21 cellular contexts compared by ENCODE assay signal in the genomic region with DNA sequence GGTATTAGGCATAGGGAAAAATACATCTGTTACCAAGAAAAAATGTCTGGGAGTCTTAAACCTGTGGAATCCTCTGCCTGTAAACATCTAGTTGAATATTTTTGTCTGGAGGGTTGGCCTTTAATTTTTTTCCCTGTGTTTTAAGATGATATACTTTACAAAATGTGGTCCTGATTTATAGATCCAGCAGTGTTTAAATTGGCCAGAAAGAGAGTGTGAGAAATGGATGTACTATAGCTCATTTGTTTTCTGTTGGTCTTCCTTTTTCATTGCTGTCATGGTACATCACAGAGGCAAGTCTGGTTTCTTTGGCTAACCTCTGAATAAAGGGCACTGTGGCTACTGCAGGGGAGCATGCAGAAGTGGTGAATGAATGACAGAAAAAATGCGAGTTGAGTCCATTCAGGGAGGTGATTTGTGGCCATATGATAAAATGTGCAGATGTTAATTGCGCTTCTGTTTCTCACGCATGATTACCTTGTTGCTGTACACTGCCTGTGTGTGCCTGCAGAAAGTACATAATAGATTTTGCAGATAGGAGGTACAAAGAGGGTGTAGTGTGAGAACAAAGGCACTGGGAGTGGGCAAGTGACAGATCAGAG.
A peak's percentile ranks its signal among the peaks of the same experiment; 100 is the strongest.
DNase-seq lines count a peak whose midpoint lies in the region; ATAC-seq, FAIRE-seq and TF ChIP-seq lines count a peak whose summit lies in the region.
"Had no signal": no experiment of that assay in that cellular context is flagged by ENCODE, and none has a peak within 500 bp of the region (broad histone marks: within the 10 kb centered on the region; RNA-seq: fewer than 3 reads in every experiment).

No MANE protein-coding gene starts in this region.

- no peaks in the 10 kb centered on the region for H3K79me2 ChIP-seq in GM12878 (ENCODE audit: control insufficient read depth, insufficient read depth, low read length)

- POLR2A ChIA-PET in HEK293 (lab: Yijun Ruan, JAX) (no interaction called here), GM12878 (lab: Charles Lee) (interaction anchor here (0.6 kb wide), 1 partner anchor 48 kb away, joined by 3 read pairs; no protein-coding TSS in a partner anchor)

- no peak overlapping the region for H3K4me3 Mint-ChIP-seq in mesothelial cell of epicardium
- H3K4me3 Mint-ChIP-seq: activated naive CD4-positive, alpha-beta T cell treated with anti-CD3 and anti-CD28 coated beads, Interleukin-2, amount 10 ng/mL, durations not matched to agents 7 days and 5 days; brain had no signal

- ATAC-seq in GM12878 (peak; percentile 64), HG02870 (IDR thresholded peaks at IDR 0.05; ENCODE audit: unreplicated experiment) (no peak), GM18519 (IDR thresholded peaks at IDR 0.05; ENCODE audit: low FRiP score, unreplicated experiment) (no peak)
- ATAC-seq: activated CD4-positive, CD25-positive, alpha-beta regulatory T cell treated with anti-CD3 and anti-CD28 coated beads, Interleukin-2, amount 50 U/mL, for 24 hours; gastroesophageal sphincter; left lobe of liver; stimulated activated naive CD8-positive, alpha-beta T cell treated with anti-CD3 and anti-CD28 coated beads, Interleukin-15, Interleukin-2, amounts not matched to agents 100 U/mL and 50 U/mL, for 24 hours had no signal

- RAD21 ChIA-PET in GM12878 (lab: Charles Lee; ENCODE audit: unreplicated experiment) = interaction anchor here (1.1 to 7.5 kb wide), 9 partner anchors 18 to 537 kb away, joined by 3 to 49 read pairs (median 5); no protein-coding TSS in a partner anchor

- WGBS in GM12878 (ENCODE audit: insufficient coverage, insufficient replicate concordance, low lambda C conversion rate, missing lambda C conversion rate) = 67% methylated on average over 3 of the region's 3 CpGs

- no peaks in the 10 kb centered on the region for H3K36me3 Mint-ChIP-seq in mesothelial cell of epicardium
- H3K36me3 Mint-ChIP-seq: activated naive CD4-positive, alpha-beta T cell treated with anti-CD3 and anti-CD28 coated beads, Interleukin-2, amount 10 ng/mL, durations not matched to agents 7 days and 5 days; brain had no signal

- peak overlapping the region; percentile 31 for H3K27ac Mint-ChIP-seq in mesothelial cell of epicardium
- H3K27ac Mint-ChIP-seq: activated naive CD4-positive, alpha-beta T cell treated with anti-CD3 and anti-CD28 coated beads, Interleukin-2, amount 10 ng/mL, durations not matched to agents 7 days and 5 days; brain had no signal

- H3K9me3 ChIP-seq in HEK293 (ENCODE audit: control insufficient read depth, insufficient read depth, low read depth, low read length) (no peaks in the 10 kb centered on the region), GM12878 (replicated peaks; ENCODE audit: control insufficient read depth, insufficient read depth, low read length) (no peaks in the 10 kb centered on the region; the same call in 2 of the 3 replicates), uterus (no peaks in the 10 kb centered on the region)
- H3K9me3 ChIP-seq: gastroesophageal sphincter, Peyer's patch, transverse colon had no signal

- H4K20me1 ChIP-seq in GM12878 (ENCODE audit: control insufficient read depth, insufficient read depth) = no peaks in the 10 kb centered on the region

- no peak for TF ChIP-seq RAD21 in GM12878 (IDR thresholded peaks at IDR 0.05; ENCODE audit: insufficient read depth, low read depth, low read length)

- TF ChIP-seq CTCF in HEK293 (tag by site-specific recombination; IDR thresholded peaks at IDR 0.05) (no peak), GM12878 (IDR thresholded peaks at IDR 0.05 in 2 of 3, conservative IDR thresholded peaks at IDR 0.05 in 1 of 3; ENCODE audit: control insufficient read depth in 2 of 3, extremely low read depth in 1 of 3, insufficient read depth in 1 of 3, low read depth in 3 of 3, low read length in 3 of 3) (no peak), mesothelial cell of epicardium (IDR thresholded peaks at IDR 0.05; ENCODE audit: unreplicated experiment) (no peak), uterus (IDR thresholded peaks at IDR 0.05) (no peak), dorsolateral prefrontal cortex (IDR thresholded peaks at IDR 0.05 in 54 of 56, conservative IDR thresholded peaks at IDR 0.05 in 2 of 56; ENCODE audit: low read depth in 1 of 56, partially characterized antibody in 56 of 56) (no peak)

- in situ Hi-C loops in GM12878 (cut with MboI) = no loop called here

- H3K9me3 Mint-ChIP-seq in mesothelial cell of epicardium = no peaks in the 10 kb centered on the region
- H3K9me3 Mint-ChIP-seq: brain had no signal

- intact Hi-C loops in GM12878 (cut with micrococcal nuclease; ENCODE audit: unreplicated experiment) (no loop called here), uterus (cut with DNase I; ENCODE audit: low total_unique reads) (no loop called here), dorsolateral prefrontal cortex (cut with DNase I) (no loop called here)

- CTCF ChIA-PET in HEK293 (lab: Yijun Ruan, JAX) (no interaction called here), GM12878 (lab: Yijun Ruan, JAX) (interaction anchor here (1.1 to 3.6 kb wide), 5 partner anchors 38 to 230 kb away, joined by 3 to 38 read pairs (median 4); no protein-coding TSS in a partner anchor)

- H3K27ac ChIP-seq in HEK293 (ENCODE audit: extremely low read depth, low read depth, low read length) (no peak overlapping the region), GM12878 (ENCODE audit: control insufficient read depth, insufficient read depth) (no peak overlapping the region), uterus (peak overlapping the region; percentile 64 to 65), dorsolateral prefrontal cortex (no peak overlapping the region)
- H3K27ac ChIP-seq: epithelial cell of prostate, gastroesophageal sphincter, Peyer's patch had no signal

- no peaks in the 10 kb centered on the region for H3K4me1 ChIP-seq in HEK293 (ENCODE audit: control insufficient read depth, insufficient read depth, low read length)
- H3K4me1 ChIP-seq in GM12878 (ENCODE audit: control insufficient read depth, insufficient read depth, low read length) = peaks cover 29% of the 10 kb centered on the region
- H3K4me1 ChIP-seq in uterus = no peaks in the 10 kb centered on the region
- H3K4me1 ChIP-seq: gastroesophageal sphincter, Peyer's patch had no signal

- no peak overlapping the region for H3K4me2 ChIP-seq in GM12878 (ENCODE audit: control insufficient read depth, insufficient read depth)

- no peak for TF ChIP-seq POLR2A in GM12878 (IDR thresholded peaks at IDR 0.05; ENCODE audit: low read depth, low read length)
- TF ChIP-seq POLR2A in uterus (IDR thresholded peaks at IDR 0.05) = no peak

- TF ChIP-seq EP300 in GM12878 (IDR thresholded peaks at IDR 0.05; ENCODE audit: borderline replicate concordance in 1 of 2, control insufficient read depth in 1 of 2, low read depth in 2 of 2, low read length in 2 of 2) = no peak

- H3K36me3 ChIP-seq in HEK293 (ENCODE audit: control insufficient read depth in 2 of 2, insufficient read depth in 1 of 2, low read length in 2 of 2) = no peaks in the 10 kb centered on the region
- H3K36me3 ChIP-seq in GM12878 (ENCODE audit: control insufficient read depth in 2 of 2, insufficient read depth in 2 of 2, low read length in 1 of 2) = no peaks in the 10 kb centered on the region
- no peaks in the 10 kb centered on the region for H3K36me3 ChIP-seq in uterus
- H3K36me3 ChIP-seq: gastroesophageal sphincter, Peyer's patch, transverse colon had no signal

- DNase-seq in GM12878 (ENCODE audit: low read depth, low spot score) (no peak), mesothelial cell of epicardium (ENCODE audit: low spot score in 2 of 2, unreplicated experiment in 2 of 2) (no peak), uterus (no peak), dorsolateral prefrontal cortex (no peak)
- DNase-seq: activated CD8-positive, alpha-beta memory T cell treated with anti-CD3 and anti-CD28 coated beads for 24 hours; activated naive CD4-positive, alpha-beta T cell treated with anti-CD3 and anti-CD28 coated beads, Interleukin-2, amount 10 ng/mL, durations not matched to agents 7 days and 5 days; activated T-cell treated with anti-CD3 and anti-CD28 coated beads, Interleukin-2, amount 50 U/mL, for 48 hours; AML-193; NCI-H187 treated with DMSO at 0.1 percent for 48 hours; Peyer's patch; stimulated activated naive CD8-positive, alpha-beta T cell treated with anti-CD3 and anti-CD28 coated beads, Interleukin-15, Interleukin-2, amounts not matched to agents 100 U/mL and 50 U/mL, for 24 hours; T-helper 9 cell; transverse colon had no signal

- H3K27me3 Mint-ChIP-seq in mesothelial cell of epicardium (ENCODE audit: low read depth) = no peaks in the 10 kb centered on the region
- H3K27me3 Mint-ChIP-seq: activated naive CD4-positive, alpha-beta T cell treated with anti-CD3 and anti-CD28 coated beads, Interleukin-2, amount 10 ng/mL, durations not matched to agents 7 days and 5 days; brain had no signal

- H3K9ac ChIP-seq in GM12878 (ENCODE audit: control insufficient read depth, insufficient read depth, low read length) = no peak overlapping the region

- H3K4me1 Mint-ChIP-seq in mesothelial cell of epicardium = peaks cover 27% of the 10 kb centered on the region

- BruUV-seq in GM12878 (replicated peaks; lab: Mats Ljungman, UMichigan) = no TSS peak

- H3K4me3 ChIP-seq in HEK293 (ENCODE audit: low read depth, low read length) = no peak overlapping the region
- H3K4me3 ChIP-seq in GM12878 = no peak overlapping the region
- H3K4me3 ChIP-seq in uterus = no peak overlapping the region
- H3K4me3 ChIP-seq in dorsolateral prefrontal cortex = no peak overlapping the region
- H3K4me3 ChIP-seq: gastroesophageal sphincter, Peyer's patch, transverse colon had no signal

- no peak overlapping the region for H2AFZ ChIP-seq in GM12878 (ENCODE audit: control insufficient read depth, low read depth, low read length)

- H3K27me3 ChIP-seq in GM12878 (replicated peaks in 1 of 2; ENCODE audit: control insufficient read depth in 2 of 2, insufficient read depth in 2 of 2, low read length in 1 of 2) (no peaks in the 10 kb centered on the region), uterus (no peaks in the 10 kb centered on the region), dorsolateral prefrontal cortex (no peaks in the 10 kb centered on the region)
- H3K27me3 ChIP-seq: gastroesophageal sphincter, Peyer's patch, transverse colon had no signal

- SMC1A ChIA-PET in GM12878 (lab: Charles Lee; ENCODE audit: uncharacterized antibody, unreplicated experiment) = interaction anchor here (0.6 to 6.1 kb wide), 22 partner anchors 9 to 229 kb away, joined by 3 to 56 read pairs (median 5); no protein-coding TSS in a partner anchor

- no peak for FAIRE-seq in GM12878 (lab: Jason Lieb, UNC)

TF ChIP-seq in HEK293, 187 proteins besides CTCF, POLR2A, EP300 and RAD21 (continues in another document):
- TF ChIP-seq ZSCAN30 (tag by site-specific recombination; IDR thresholded peaks at IDR 0.05) (no peak), ZNF580 (tag by site-specific recombination; IDR thresholded peaks at IDR 0.05) (no peak)

TF ChIP-seq in GM12878, 131 proteins besides CTCF, POLR2A, EP300 and RAD21 (continues in another document):
- TF ChIP-seq MTA2 (IDR thresholded peaks at IDR 0.05; ENCODE audit: low read depth) = peak; percentile 60; the same call in 1 of the 2 replicates

Comparison
In these comparisons a context has a peak if more than half of its experiments do, and no peak if none do; other contexts are left out.
1. H3K27ac ChIP-seq: peak in uterus (2 of 2); none in HEK293 (single experiment), GM12878 (single experiment) and dorsolateral prefrontal cortex (0 of 59).
2. Of the 9 proteins assayed by ChIP-seq in both HEK293 and GM12878: peak only in HEK293: none; only in GM12878: ZNF24; in both: none; in neither: 8.